In genomic region chr1:157252473-157252872, GRCh38 we compare ENCODE assay signal across 20 cellular contexts.
DNase-seq lines count a peak whose midpoint lies in the region; TF ChIP-seq lines count a peak whose summit lies in the region.
"Had no signal": no experiment of that assay in that cellular context is flagged by ENCODE, and none has a peak within 500 bp of the region (broad histone marks: within the 10 kb centered on the region; RNA-seq: fewer than 3 reads in every experiment).

No MANE protein-coding gene starts in this region.

- intact Hi-C loops in Caco-2 (cut with micrococcal nuclease; ENCODE audit: unreplicated experiment): no loop called here

- H3K9me3 Mint-ChIP-seq in Caco-2 (ENCODE audit: unreplicated experiment): peaks cover 21% of the 10 kb centered on the region

- no peak overlapping the region for H3K4me3 Mint-ChIP-seq in Caco-2 (ENCODE audit: unreplicated experiment)
- H3K4me3 Mint-ChIP-seq: GM23338 had no signal

- no peak overlapping the region for H3K4me3 ChIP-seq in GM23248
- H3K4me3 ChIP-seq in choroid plexus epithelial cell (ENCODE audit: low read depth, low read length): no peak overlapping the region
- no peak overlapping the region for H3K4me3 ChIP-seq in skeletal muscle cell (ENCODE audit: low read depth, low read length)
- H3K4me3 ChIP-seq in Caco-2 (ENCODE audit: low read depth, low read length): no peak overlapping the region
- H3K4me3 ChIP-seq: GM12878, GM23338, Peyer's patch had no signal

- no TSS peak for BruUV-seq in Caco-2 (replicated peaks; lab: Mats Ljungman, UMichigan)

- no peaks in the 10 kb centered on the region for H3K79me2 ChIP-seq in GM23248 (ENCODE audit: insufficient read depth)

- no peaks in the 10 kb centered on the region for H4K20me1 ChIP-seq in GM23248 (ENCODE audit: insufficient read depth)

- no peak overlapping the region for H3K27ac Mint-ChIP-seq in Caco-2 (ENCODE audit: unreplicated experiment)
- H3K27ac Mint-ChIP-seq: GM23338 had no signal

- POLR2A ChIA-PET in Caco-2 (lab: Charles Lee): no interaction called here

- no peak overlapping the region for H3K27ac ChIP-seq in GM23248
- H3K27ac ChIP-seq: Peyer's patch had no signal

- WGBS in GM23248 (ENCODE audit: low coverage in 1 of 2, low lambda C conversion rate in 2 of 2, missing lambda C conversion rate in 2 of 2), 2 experiments: 22 to 28% methylated on average over 2 of the region's 2 CpGs

- DNase-seq in GM23248 (peak; percentile 30), RPMI7951 (ENCODE audit: low read depth) (peak; percentile 2), choroid plexus epithelial cell (ENCODE audit: low read depth) (peak; percentile 27), skeletal muscle cell (ENCODE audit: low read depth) (peak; percentile 31), DMS153 treated with DMSO at 0.1 percent for 48 hours (lab: John Stamatoyannopoulos, UW; ENCODE audit: unreplicated experiment) (no peak), Caco-2 (no peak), NCI-H446 treated with DMSO at 0.1 percent for 48 hours (lab: John Stamatoyannopoulos, UW) (no peak)
- no peak for DNase-seq in activated T-cell treated with anti-CD3 and anti-CD28 coated beads, Interleukin-2, amount 50 U/mL, for 48 hours
- DNase-seq: COR-L47, DMS153, HCEC 1CT, KBM-7, MV-4-11, NCI-H1417, NCI-H187, NCI-H345, NCI-H526, Peyer's patch had no signal

- no peaks in the 10 kb centered on the region for H3K9me2 ChIP-seq in GM23248 (ENCODE audit: insufficient read depth)

- CTCF ChIA-PET in Caco-2 (lab: Charles Lee): no interaction called here

- H3K36me3 Mint-ChIP-seq in Caco-2 (ENCODE audit: insufficient read depth, unreplicated experiment): peaks cover 1% of the 10 kb centered on the region

- no peak overlapping the region for H3K4me2 ChIP-seq in GM23248 (ENCODE audit: unreplicated experiment)
- H3K4me2 ChIP-seq: GM23338 had no signal

- H3K4me1 Mint-ChIP-seq in Caco-2 (ENCODE audit: low read depth, unreplicated experiment): peaks cover 4% of the 10 kb centered on the region
- H3K4me1 Mint-ChIP-seq: GM23338 had no signal

- H3K27me3 ChIP-seq in GM23248 (replicated peaks; ENCODE audit: insufficient read depth) (no peaks in the 10 kb centered on the region), Caco-2 (replicated peaks; ENCODE audit: control insufficient read depth, insufficient read depth, low read length) (no peaks in the 10 kb centered on the region)
- H3K27me3 ChIP-seq: Peyer's patch had no signal

- H3F3A ChIP-seq in GM23248 (ENCODE audit: insufficient read depth): no peaks in the 10 kb centered on the region

- no peak overlapping the region for H2AFZ ChIP-seq in GM23248
- H2AFZ ChIP-seq: GM23338 had no signal

- no peak overlapping the region for H3K9ac ChIP-seq in GM23248

- H3K4me1 ChIP-seq in GM23248 (ENCODE audit: insufficient read depth) (no peaks in the 10 kb centered on the region), Caco-2 (no peaks in the 10 kb centered on the region)
- H3K4me1 ChIP-seq: Peyer's patch had no signal

- H3K9me3 ChIP-seq in GM23248 (ENCODE audit: low read depth) (no peaks in the 10 kb centered on the region), Caco-2 (no peaks in the 10 kb centered on the region)

- no peaks in the 10 kb centered on the region for H3K36me3 ChIP-seq in GM23248 (ENCODE audit: low read depth)
- no peaks in the 10 kb centered on the region for H3K36me3 ChIP-seq in Caco-2 (ENCODE audit: control insufficient read depth, insufficient read depth, low read length)
- H3K36me3 ChIP-seq: Peyer's patch had no signal

- H3K27me3 Mint-ChIP-seq in Caco-2 (ENCODE audit: insufficient read depth, unreplicated experiment): no peaks in the 10 kb centered on the region

- in situ Hi-C loops in GM23248 (cut with MboI): no loop called here

- TF ChIP-seq CTCF in choroid plexus epithelial cell (conservative IDR thresholded peaks at IDR 0.05; ENCODE audit: low read depth, low read length) (no peak), Caco-2 (IDR thresholded peaks at IDR 0.05; ENCODE audit: insufficient read depth in 1 of 2, low read depth in 1 of 2, low read length in 1 of 2, severe bottlenecking in 1 of 2, unreplicated experiment in 1 of 2) (no peak)

Comparison
In these comparisons a context has a peak if more than half of its experiments do, and no peak if none do; other contexts are left out.
1. DNase-seq: peak in GM23248 (single experiment), RPMI7951 (single experiment), choroid plexus epithelial cell (single experiment) and skeletal muscle cell (single experiment); none in activated T-cell treated with anti-CD3 and anti-CD28 coated beads, Interleukin-2, amount 50 U/mL, for 48 hours (0 of 2), DMS153 treated with DMSO at 0.1 percent for 48 hours (single experiment), Caco-2 (0 of 2) and NCI-H446 treated with DMSO at 0.1 percent for 48 hours (single experiment).